15 cellular contexts compared by ENCODE assay signal in the genomic region with DNA sequence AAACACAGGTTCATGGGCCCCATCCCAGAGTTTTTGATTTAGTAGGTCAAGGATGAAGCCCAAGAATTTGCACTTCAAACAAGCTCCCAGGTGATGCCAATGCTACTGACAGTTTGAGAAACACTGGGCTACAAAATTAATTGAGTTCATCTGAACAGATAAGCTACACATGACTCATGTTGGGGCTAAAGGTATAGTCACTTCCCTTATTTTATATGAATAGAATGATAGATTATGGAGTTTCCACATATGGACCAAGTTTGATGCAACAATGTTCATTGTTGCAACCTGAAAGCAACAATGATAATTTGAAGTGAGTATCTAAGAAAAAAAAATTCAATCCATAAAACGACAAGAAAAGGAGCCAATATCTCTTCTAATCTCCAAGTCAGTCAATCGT. TPM values are rescaled to one million over a fixed set of nuclear protein-coding genes. Genes with fewer than 3 reads are reported as not detected.
DNase-seq lines count a peak whose midpoint lies in the region; ATAC-seq and TF ChIP-seq lines count a peak whose summit lies in the region.
"Had no signal": no experiment of that assay in that cellular context is flagged by ENCODE, and none has a peak within 500 bp of the region (broad histone marks: within the 10 kb centered on the region; RNA-seq: fewer than 3 reads in every experiment).

No MANE protein-coding gene starts in this region.

- H3K27ac Mint-ChIP-seq in MCF 10A (ENCODE audit: low read depth, unreplicated experiment), result no peak overlapping the region
- H3K27ac Mint-ChIP-seq: CD4-positive, alpha-beta T cell; H9 had no signal

- H3K36me3 ChIP-seq in mammary epithelial cell (ENCODE audit: insufficient read depth, low read length), result no peaks in the 10 kb centered on the region
- H3K36me3 ChIP-seq in psoas muscle (ENCODE audit: insufficient read depth in 1 of 2, low read depth in 1 of 2), result no peaks in the 10 kb centered on the region

- H3K9me3 ChIP-seq in mammary epithelial cell (replicated peaks; ENCODE audit: insufficient read depth, low read length) (no peaks in the 10 kb centered on the region), psoas muscle (no peaks in the 10 kb centered on the region)
- H3K9me3 ChIP-seq: A549, Caco-2 had no signal

- intact Hi-C loops in mammary epithelial cell (cut with micrococcal nuclease), result no loop called here
- intact Hi-C loops in MCF 10A (cut with micrococcal nuclease), result no loop called here
- intact Hi-C loops in psoas muscle (cut with DNase I), result loop anchor here (5.0 kb wide), 1 partner anchor 41 kb away; no protein-coding TSS in a partner anchor

- peaks cover 9% of the 10 kb centered on the region for H3K36me3 Mint-ChIP-seq in MCF 10A (ENCODE audit: insufficient read depth, unreplicated experiment)

- H2AFZ ChIP-seq in mammary epithelial cell (ENCODE audit: low read depth, low read length), result no peak overlapping the region

- no peak overlapping the region for H3K4me3 Mint-ChIP-seq in MCF 10A (ENCODE audit: unreplicated experiment)
- H3K4me3 Mint-ChIP-seq: CD4-positive, alpha-beta T cell; H9 had no signal

- CTCF ChIA-PET in mammary epithelial cell (lab: Charles Lee; ENCODE audit: low non-redundant PET), result no interaction called here
- CTCF ChIA-PET in MCF 10A (lab: Yijun Ruan, JAX), result interaction anchor here (0.6 kb wide), 1 partner anchor 1095 kb away, joined by 3 read pairs; no protein-coding TSS in a partner anchor

- no peaks in the 10 kb centered on the region for H4K20me1 ChIP-seq in mammary epithelial cell (ENCODE audit: insufficient read depth, low read length)

- no peaks in the 10 kb centered on the region for H3K4me1 ChIP-seq in mammary epithelial cell (ENCODE audit: insufficient read depth, low read length)
- peaks cover 48% of the 10 kb centered on the region for H3K4me1 ChIP-seq in psoas muscle
- H3K4me1 ChIP-seq: A549 had no signal

- dilution Hi-C loops in mammary epithelial cell (cut with HindIII; ENCODE audit: low sequenced_read_pairs), result no loop called here

- H3K27ac ChIP-seq in mammary epithelial cell (ENCODE audit: insufficient read depth, low read depth, low read length), result no peak overlapping the region
- peak overlapping the region; percentile 84 for H3K27ac ChIP-seq in psoas muscle
- H3K27ac ChIP-seq: 22Rv1, A549, C4-2B had no signal

- H3K9me3 Mint-ChIP-seq in MCF 10A (ENCODE audit: unreplicated experiment), result no peaks in the 10 kb centered on the region
- H3K9me3 Mint-ChIP-seq: CD4-positive, alpha-beta T cell; H9 had no signal

- H3K79me2 ChIP-seq in mammary epithelial cell (ENCODE audit: insufficient read depth, low read length), result no peaks in the 10 kb centered on the region

- BruUV-seq in mammary epithelial cell (replicated peaks; lab: Mats Ljungman, UMichigan), result no TSS peak
- no TSS peak for BruUV-seq in MCF 10A (replicated peaks; lab: Mats Ljungman, UMichigan)

- DNase-seq in mammary epithelial cell (peak; percentile 46), MCF 10A (ENCODE audit: unreplicated experiment) (no peak), epithelial cell of esophagus (ENCODE audit: low read depth) (peak; percentile 38), psoas muscle (no peak), SW480 (ENCODE audit: low spot score) (no peak), epidermal melanocyte (ENCODE audit: insufficient read length, low spot score) (no peak), NCI-H1092 (lab: John Stamatoyannopoulos, UW) (no peak)
- DNase-seq: AML-193; Caco-2; CD4-positive, alpha-beta T cell; GOT3; H9 had no signal

- TF ChIP-seq CTCF in mammary epithelial cell (conservative IDR thresholded peaks at IDR 0.05 in 1 of 2, IDR thresholded peaks at IDR 0.05 in 1 of 2; ENCODE audit: extremely low read depth in 1 of 2, insufficient read depth in 1 of 2, low read depth in 1 of 2, low read length in 2 of 2) (no peak), MCF 10A (IDR thresholded peaks at IDR 0.05; ENCODE audit: unreplicated experiment) (no peak), epithelial cell of esophagus (IDR thresholded peaks at IDR 0.05; ENCODE audit: insufficient read depth, low read depth, low read length, missing control alignments) (no peak), psoas muscle (IDR thresholded peaks at IDR 0.05) (no peak)

- H3K4me1 Mint-ChIP-seq in MCF 10A (ENCODE audit: insufficient read depth, unreplicated experiment), result peaks cover 6% of the 10 kb centered on the region
- H3K4me1 Mint-ChIP-seq: H9 had no signal

- in situ Hi-C loops in mammary epithelial cell (cut with MboI; ENCODE audit: low sequenced_read_pairs in 2 of 2), result no loop called here

- no peaks in the 10 kb centered on the region for H3K27me3 ChIP-seq in mammary epithelial cell (ENCODE audit: insufficient read depth, low read length)
- H3K27me3 ChIP-seq in psoas muscle (ENCODE audit: insufficient read depth in 3 of 3, low read length in 2 of 3), result no peaks in the 10 kb centered on the region

- H3K27me3 Mint-ChIP-seq in MCF 10A (ENCODE audit: insufficient read depth, unreplicated experiment), result no peaks in the 10 kb centered on the region
- H3K27me3 Mint-ChIP-seq: CD4-positive, alpha-beta T cell had no signal

- H3K4me3 ChIP-seq in mammary epithelial cell (replicated peaks in 1 of 3; ENCODE audit: insufficient read depth in 1 of 3, low read depth in 2 of 3, low read length in 3 of 3) (no peak overlapping the region), epithelial cell of esophagus (ENCODE audit: low read length) (no peak overlapping the region), psoas muscle (no peak overlapping the region)
- H3K4me3 ChIP-seq: A549 had no signal

- WGBS in mammary epithelial cell (ENCODE audit: low coverage, missing lambda C conversion rate), result 80% methylated on average over 2 of the region's 2 CpGs
- 85 to 87% (median 85%) methylated on average over 2 of the region's 2 CpGs for WGBS in psoas muscle, 3 donors

- H3K9ac ChIP-seq in mammary epithelial cell (ENCODE audit: insufficient read depth, low read length), result no peak overlapping the region

- ATAC-seq in psoas muscle, result no peak
- ATAC-seq: A549 had no signal

- POLR2A ChIA-PET in MCF 10A (lab: Yijun Ruan, JAX), result interaction anchor here (1.1 kb wide), 1 partner anchor 56 kb away, joined by 4 read pairs; no protein-coding TSS in a partner anchor

- H3K4me2 ChIP-seq in mammary epithelial cell (ENCODE audit: insufficient read depth, low read depth, low read length), result no peak overlapping the region
- H3K4me2 ChIP-seq: A549 had no signal

RNA-seq across cellular contexts. Expression of gene SOX6, which starts 54.9 kb away (rescaled TPM):
- total RNA-seq in mammary epithelial cell (1 to 10 TPM; 2.3 to 7.9 TPM), MCF 10A (2022) (5.2 and 6.4 TPM in 2 replicates), psoas muscle (10 to 100 TPM; 14.6 to 47.6 (median 33.1) TPM)
- polyA plus RNA-seq in mammary epithelial cell (0.97 TPM), psoas muscle (1 to 10 TPM in 2 of 3 donors, under 1 TPM in 1; 0.61 to 5.7 (median 4.9) TPM)
- polyA minus RNA-seq in mammary epithelial cell, result 1.1 TPM
- total RNA-seq: H9 had no signal

Comparison
In these comparisons a context has a peak if more than half of its experiments do, and no peak if none do; other contexts are left out.
1. DNase-seq: peak in mammary epithelial cell (single experiment) and epithelial cell of esophagus (single experiment); none in MCF 10A (single experiment), psoas muscle (0 of 2), SW480 (single experiment), epidermal melanocyte (single experiment) and NCI-H1092 (single experiment).
2. intact Hi-C loops: an anchor here in psoas muscle (5.0 kb wide); none called in mammary epithelial cell and MCF 10A.